Comparison of ENCODE assay signal across 29 cellular contexts in the genomic region with DNA sequence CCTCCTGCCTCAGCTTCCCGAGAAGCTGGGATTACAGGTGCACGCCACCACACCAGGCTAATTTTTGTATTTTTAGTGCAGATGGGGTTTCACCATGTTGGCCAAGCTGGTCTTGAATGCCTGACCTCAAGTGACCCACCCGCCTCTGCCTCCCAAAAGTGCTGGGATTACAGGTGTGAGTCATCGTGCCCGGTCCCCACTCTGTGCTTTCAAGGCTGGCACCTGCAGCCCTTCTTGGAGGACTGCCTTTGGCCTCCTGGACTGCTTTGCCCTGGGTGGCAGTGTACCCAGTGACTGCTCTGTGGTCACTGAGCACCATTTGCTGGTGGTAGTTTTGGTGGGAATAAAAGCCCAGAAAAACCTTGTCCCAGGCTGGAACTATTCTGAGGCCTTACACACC. TPM values are rescaled to one million over a fixed set of nuclear protein-coding genes. Genes with fewer than 3 reads are reported as not detected.
DNase-seq lines count a peak whose midpoint lies in the region; ATAC-seq, FAIRE-seq and TF ChIP-seq lines count a peak whose summit lies in the region.
"Had no signal": no experiment of that assay in that cellular context is flagged by ENCODE, and none has a peak within 500 bp of the region (broad histone marks: within the 10 kb centered on the region; RNA-seq: fewer than 3 reads in every experiment).

No MANE protein-coding gene starts in this region.

- no peaks in the 10 kb centered on the region for H4K20me1 ChIP-seq in HepG2 (ENCODE audit: insufficient read depth, low read length)
- H4K20me1 ChIP-seq: BLaER1 had no signal

- H3K9me3 ChIP-seq in HepG2 (ENCODE audit: low read length) (no peaks in the 10 kb centered on the region), right lobe of liver (no peaks in the 10 kb centered on the region), RWPE2 (ENCODE audit: severe bottlenecking) (no peaks in the 10 kb centered on the region), esophagus (ENCODE audit: control insufficient read depth in 2 of 2, insufficient read depth in 1 of 2, low read depth in 1 of 2, low read length in 1 of 2) (no peaks in the 10 kb centered on the region)
- H3K9me3 ChIP-seq: A549, BE2C, BLaER1 had no signal

- 95% methylated on average over 5 of the region's 5 CpGs for WGBS in HepG2 (ENCODE audit: low lambda C conversion rate)
- 88% methylated on average over 3 of the region's 5 CpGs for WGBS in right lobe of liver (ENCODE audit: insufficient coverage, low coverage, low lambda C conversion rate, missing lambda C conversion rate)
- WGBS in esophagus, 2 donors: 85 to 89% methylated on average over 5 of the region's 5 CpGs

- H3K4me3 ChIP-seq in HepG2 (replicated peaks in 1 of 3; ENCODE audit: insufficient read depth in 1 of 3, low read depth in 2 of 3, low read length in 3 of 3) (no peak overlapping the region), right lobe of liver (no peak overlapping the region), RWPE2 (ENCODE audit: severe bottlenecking) (no peak overlapping the region), esophagus (ENCODE audit: low read depth in 1 of 2, low read length in 2 of 2) (no peak overlapping the region)
- H3K4me3 ChIP-seq: A549, BLaER1, GM12878 had no signal

- H3K9me3 Mint-ChIP-seq in dendritic cell treated with granulocyte-macrophage colony-stimulating factor and Interleukin-4, amounts not matched to agents 40 ng/mL and 50 ng/mL, for 4 days: no peaks in the 10 kb centered on the region
- H3K9me3 Mint-ChIP-seq in activated T-cell treated with anti-CD3 and anti-CD28 coated beads, Interleukin-2, amount 50 U/mL, for 72 hours: no peaks in the 10 kb centered on the region
- H3K9me3 Mint-ChIP-seq: CD4-positive, alpha-beta memory T cell; CD4-positive, CD25-positive, alpha-beta regulatory T cell; CD8-positive, alpha-beta memory T cell had no signal

- H3K36me3 Mint-ChIP-seq in dendritic cell treated with granulocyte-macrophage colony-stimulating factor and Interleukin-4, amounts not matched to agents 40 ng/mL and 50 ng/mL, for 4 days (ENCODE audit: low read depth): peaks cover 30% of the 10 kb centered on the region
- peaks cover 5 to 9% of the 10 kb centered on the region in 2 donors for H3K36me3 Mint-ChIP-seq in activated T-cell treated with anti-CD3 and anti-CD28 coated beads, Interleukin-2, amount 50 U/mL, for 72 hours (ENCODE audit: insufficient read depth in 2 of 2)

- no peak for DNase-seq in HepG2 (ENCODE audit: low spot score)
- no peak for DNase-seq in right lobe of liver
- peak; percentile 56 for DNase-seq in RWPE2 (ENCODE audit: low spot score)
- DNase-seq in effector CD4-positive, alpha-beta T cell: no peak
- DNase-seq in activated T-cell treated with anti-CD3 and anti-CD28 coated beads, Interleukin-2, amount 50 U/mL, for 72 hours: no peak
- no peak for DNase-seq in amygdala (lab: John Stamatoyannopoulos, UW)
- DNase-seq: BE2C; C1 segment of cervical spinal cord; CD4-positive, alpha-beta memory T cell; CD4-positive, CD25-positive, alpha-beta regulatory T cell; CD8-positive, alpha-beta memory T cell; COR-L47; DMS 273 treated with DMSO at 0.1 percent for 48 hours; DMS153; DMS53; DMS79; DND-41; EL; GDM1 had no signal

- H3K4me3 Mint-ChIP-seq in dendritic cell treated with granulocyte-macrophage colony-stimulating factor and Interleukin-4, amounts not matched to agents 40 ng/mL and 50 ng/mL, for 4 days: no peak overlapping the region
- no peak overlapping the region for H3K4me3 Mint-ChIP-seq in activated T-cell treated with anti-CD3 and anti-CD28 coated beads, Interleukin-2, amount 50 U/mL, for 72 hours
- H3K4me3 Mint-ChIP-seq: CD14-positive monocyte; CD4-positive, CD25-positive, alpha-beta regulatory T cell; CD8-positive, alpha-beta memory T cell had no signal

- TF ChIP-seq RAD21 in HepG2 (CRISPR knock-in tag; IDR thresholded peaks at IDR 0.05): no peak

- H3K4me2 ChIP-seq in HepG2 (ENCODE audit: low read depth, low read length): no peak overlapping the region
- H3K4me2 ChIP-seq: A549 had no signal

- no peaks in the 10 kb centered on the region for H3K79me2 ChIP-seq in HepG2 (ENCODE audit: insufficient read depth, low read length)

- TF ChIP-seq EP300 in HepG2 (IDR thresholded peaks at IDR 0.05; ENCODE audit: low read depth in 2 of 2, low read length in 2 of 2) (no peak), HepG2 (CRISPR knock-in tag; IDR thresholded peaks at IDR 0.05; ENCODE audit: borderline replicate concordance) (no peak)

- ATAC-seq in HepG2 (no peak), right lobe of liver (no peak), RWPE2 (ENCODE audit: low read depth) (no peak)
- ATAC-seq in activated T-cell treated with anti-CD3 and anti-CD28 coated beads, Interleukin-2, amount 50 U/mL, for 72 hours (replicated peaks in 1 of 2): no peak
- ATAC-seq: A549, GM12878 had no signal

- peaks cover 26 to 28% of the 10 kb centered on the region in 2 experiments for H3K36me3 ChIP-seq in HepG2 (replicated peaks in 1 of 2; ENCODE audit: control insufficient read depth in 1 of 2, insufficient read depth in 2 of 2, low read length in 2 of 2)
- H3K36me3 ChIP-seq in right lobe of liver: peaks cover 0 to 15% (median 8%) of the 10 kb centered on the region in 4 donors
- H3K36me3 ChIP-seq in RWPE2 (ENCODE audit: low read depth): peaks cover 30% of the 10 kb centered on the region
- peaks cover 12 to 26% of the 10 kb centered on the region in 2 donors for H3K36me3 ChIP-seq in esophagus (ENCODE audit: control insufficient read depth in 2 of 2, insufficient read depth in 2 of 2, low read length in 1 of 2)
- H3K36me3 ChIP-seq: BE2C had no signal

- no peak overlapping the region for H3K9ac ChIP-seq in HepG2 (ENCODE audit: insufficient read depth, low read depth, low read length)

- in situ Hi-C loops in HepG2 (cut with HindIII; ENCODE audit: extremely low pct_ligation_motif_present, low pct_unique_long_range_greater_than_20kb): no loop called here

- POLR2A ChIA-PET in HepG2 (lab: Yijun Ruan, JAX): interaction anchor here (0.7 to 1.7 kb wide), 4 partner anchors 14 to 44 kb away, joined by 3 to 11 read pairs (median 5); a partner anchor contains a TSS

- no peaks in the 10 kb centered on the region for H3K27me3 Mint-ChIP-seq in dendritic cell treated with granulocyte-macrophage colony-stimulating factor and Interleukin-4, amounts not matched to agents 40 ng/mL and 50 ng/mL, for 4 days
- peaks cover 6% of the 10 kb centered on the region for H3K27me3 Mint-ChIP-seq in activated T-cell treated with anti-CD3 and anti-CD28 coated beads, Interleukin-2, amount 50 U/mL, for 72 hours (ENCODE audit: low read depth)
- H3K27me3 Mint-ChIP-seq: CD4-positive, alpha-beta memory T cell; CD4-positive, CD25-positive, alpha-beta regulatory T cell had no signal

- BruUV-seq in HepG2 (replicated peaks; lab: Mats Ljungman, UMichigan): no TSS peak

- TF ChIP-seq CTCF in HepG2 (CRISPR knock-in tag; IDR thresholded peaks at IDR 0.05) (no peak), right lobe of liver (IDR thresholded peaks at IDR 0.05) (no peak), RWPE2 (IDR thresholded peaks at IDR 0.05; ENCODE audit: poor library complexity, severe bottlenecking) (no peak)

- peak overlapping the region; percentile 23 for H3K27ac Mint-ChIP-seq in dendritic cell treated with granulocyte-macrophage colony-stimulating factor and Interleukin-4, amounts not matched to agents 40 ng/mL and 50 ng/mL, for 4 days
- H3K27ac Mint-ChIP-seq in activated T-cell treated with anti-CD3 and anti-CD28 coated beads, Interleukin-2, amount 50 U/mL, for 72 hours: no peak overlapping the region

- H3K27me3 ChIP-seq in HepG2 (ENCODE audit: control insufficient read depth in 1 of 2, insufficient read depth in 2 of 2, low read length in 2 of 2): no peaks in the 10 kb centered on the region
- no peaks in the 10 kb centered on the region for H3K27me3 ChIP-seq in right lobe of liver
- no peaks in the 10 kb centered on the region for H3K27me3 ChIP-seq in RWPE2 (ENCODE audit: insufficient read depth, poor library complexity, severe bottlenecking)
- H3K27me3 ChIP-seq in esophagus (ENCODE audit: control insufficient read depth in 1 of 2, insufficient read depth in 2 of 2, low read length in 2 of 2): no peaks in the 10 kb centered on the region
- H3K27me3 ChIP-seq: BE2C, BLaER1 had no signal

- FAIRE-seq in HepG2 (lab: Jason Lieb, UNC): no peak
- FAIRE-seq: A549, GM12878, GM12892, GM18507 had no signal

- no peak for TF ChIP-seq POLR2A in HepG2 (IDR thresholded peaks at IDR 0.05; ENCODE audit: insufficient read depth in 1 of 2, low read depth in 2 of 2, low read length in 2 of 2)
- TF ChIP-seq POLR2A in right lobe of liver (IDR thresholded peaks at IDR 0.05): no peak

- intact Hi-C loops in HepG2 (cut with micrococcal nuclease; ENCODE audit: unreplicated experiment): no loop called here
- intact Hi-C loops in right lobe of liver (cut with DNase I): no loop called here
- intact Hi-C loops in dendritic cell treated with granulocyte-macrophage colony-stimulating factor and Interleukin-4, amounts not matched to agents 40 ng/mL and 50 ng/mL, for 4 days (cut with micrococcal nuclease): no loop called here

- CTCF ChIA-PET in HepG2 (lab: Yijun Ruan, JAX; ENCODE audit: low intra/inter-chr PET ratio, low total read pairs): no interaction called here

- peaks cover 31% of the 10 kb centered on the region for H3K4me1 Mint-ChIP-seq in dendritic cell treated with granulocyte-macrophage colony-stimulating factor and Interleukin-4, amounts not matched to agents 40 ng/mL and 50 ng/mL, for 4 days (ENCODE audit: low read depth)
- peaks cover 51% of the 10 kb centered on the region for H3K4me1 Mint-ChIP-seq in activated T-cell treated with anti-CD3 and anti-CD28 coated beads, Interleukin-2, amount 50 U/mL, for 72 hours (ENCODE audit: low read depth)

- no peak overlapping the region for H3K27ac ChIP-seq in HepG2 (ENCODE audit: extremely low read length, insufficient read depth, low read length)
- H3K27ac ChIP-seq in right lobe of liver: no peak overlapping the region
- H3K27ac ChIP-seq in RWPE2 (ENCODE audit: poor library complexity, severe bottlenecking): no peak overlapping the region
- H3K27ac ChIP-seq in esophagus (ENCODE audit: low read depth in 2 of 2, low read length in 1 of 2): peak overlapping the region; percentile 27 to 47
- H3K27ac ChIP-seq: 22Rv1, A549, BLaER1 had no signal

- H3K4me1 ChIP-seq in HepG2 (ENCODE audit: insufficient read depth, low read length) (peaks cover 9% of the 10 kb centered on the region), right lobe of liver (peaks cover 0 to 19% (median 4%) of the 10 kb centered on the region in 4 donors), RWPE2 (ENCODE audit: insufficient read depth, poor library complexity, severe bottlenecking) (peaks cover 13% of the 10 kb centered on the region), esophagus (ENCODE audit: control insufficient read depth in 2 of 2, insufficient read depth in 2 of 2, low read length in 1 of 2) (peaks cover 0 to 16% of the 10 kb centered on the region in 2 donors)
- H3K4me1 ChIP-seq: A549, BE2C had no signal

- H2AFZ ChIP-seq in HepG2 (ENCODE audit: low read length): no peak overlapping the region

RNA-seq across cellular contexts. Expression of a gene that starts 12.6 kb away (rescaled TPM):
- total RNA-seq in HepG2 (2016; rRNA removed; fragmentation: Illumina TruSeq; extraction: Trizol) (46.3 and 60.8 TPM in 2 replicates), right lobe of liver (10 to 100 TPM; 49.1 to 89.3 (median 60.1) TPM)
- 11.6 and 11.9 TPM in 2 replicates for total RNA-seq in HepG2 (2016; cell fraction: cytosol; rRNA removed; fragmentation: Illumina TruSeq; extraction: Trizol; ENCODE audit: low read depth)
- 42.0 and 55.8 TPM in 2 replicates for total RNA-seq in HepG2 (2016; cell fraction: insoluble cytoplasmic fraction; rRNA removed; fragmentation: Illumina TruSeq; extraction: Trizol)
- total RNA-seq in HepG2 (2016; cell fraction: membrane; rRNA removed; fragmentation: Illumina TruSeq; extraction: Trizol): 12.0 and 12.3 TPM in 2 replicates
- 49.1 and 52.1 TPM in 2 replicates for total RNA-seq in HepG2 (2016; cell fraction: nucleus; rRNA removed; fragmentation: Illumina TruSeq; extraction: Trizol)
- polyA plus RNA-seq in HepG2 (2011; rRNA removed) (49.8 and 52.2 TPM in 2 replicates), esophagus (10 to 100 TPM; 92.6 to 97.6 TPM)
- polyA plus RNA-seq in HepG2 (2011; cell fraction: cytosol; rRNA removed): 67.8 and 85.2 TPM in 2 replicates
- polyA plus RNA-seq in HepG2 (2011; cell fraction: nucleus; rRNA removed): 332 and 353 TPM in 2 replicates
- 61.8 and 63.4 TPM in 2 replicates for polyA plus RNA-seq in HepG2 (2012)
- polyA plus RNA-seq in HepG2 (2016; cell fraction: cytosol; fragmentation: Illumina TruSeq; extraction: Trizol; ENCODE audit: low read depth): 5.3 and 7.0 TPM in 2 replicates
- polyA plus RNA-seq in HepG2 (2016; cell fraction: insoluble cytoplasmic fraction; fragmentation: Illumina TruSeq; extraction: Trizol; ENCODE audit: low read depth): 57.6 and 62.6 TPM in 2 replicates
- 8.9 and 12.3 TPM in 2 replicates for polyA plus RNA-seq in HepG2 (2016; cell fraction: membrane; fragmentation: Illumina TruSeq; extraction: Trizol; ENCODE audit: low read depth)
- polyA plus RNA-seq in HepG2 (2016; cell fraction: nucleus; fragmentation: Illumina TruSeq; extraction: Trizol; ENCODE audit: insufficient read depth, low read depth): 109 and 114 TPM in 2 replicates
- 61.8 and 172 TPM in 2 replicates for polyA minus RNA-seq in HepG2 (2011; rRNA and poly(A)+ RNA removed; ENCODE audit: low replicate concordance)
- polyA minus RNA-seq in HepG2 (2011; cell fraction: cytosol; rRNA and poly(A)+ RNA removed): 39.8 and 45.8 TPM in 2 replicates
- 57.2 and 59.4 TPM in 2 replicates for polyA minus RNA-seq in HepG2 (2011; cell fraction: nucleus; rRNA and poly(A)+ RNA removed)
- total RNA-seq in activated T-cell treated with anti-CD3 and anti-CD28 coated beads, Interleukin-2, amount 50 U/mL, for 72 hours: 10 to 100 TPM; 28.5 to 29.0 TPM

RNA-seq across cellular contexts. Expression of a gene that starts 12.7 kb away (rescaled TPM):
- 61.6 and 64.5 TPM in 2 replicates for total RNA-seq in HepG2 (2016; rRNA removed; fragmentation: Illumina TruSeq; extraction: Trizol)
- total RNA-seq in HepG2 (2016; cell fraction: cytosol; rRNA removed; fragmentation: Illumina TruSeq; extraction: Trizol; ENCODE audit: low read depth): 2.7 and 3.4 TPM in 2 replicates
- total RNA-seq in HepG2 (2016; cell fraction: insoluble cytoplasmic fraction; rRNA removed; fragmentation: Illumina TruSeq; extraction: Trizol): 58.5 and 62.7 TPM in 2 replicates
- total RNA-seq in HepG2 (2016; cell fraction: membrane; rRNA removed; fragmentation: Illumina TruSeq; extraction: Trizol): 11.3 and 12.5 TPM in 2 replicates
- 38.6 and 43.3 TPM in 2 replicates for total RNA-seq in HepG2 (2016; cell fraction: nucleus; rRNA removed; fragmentation: Illumina TruSeq; extraction: Trizol)
- polyA plus RNA-seq in HepG2 (2011; rRNA removed): 24.5 and 33.8 TPM in 2 replicates
- polyA plus RNA-seq in HepG2 (2011; cell fraction: cytosol; rRNA removed): 19.8 and 21.2 TPM in 2 replicates
- polyA plus RNA-seq in HepG2 (2011; cell fraction: nucleus; rRNA removed): 82.1 and 94.5 TPM in 2 replicates
- polyA plus RNA-seq in HepG2 (2012): 28.7 and 29.6 TPM in 2 replicates
- 1.9 and 2.1 TPM in 2 replicates for polyA plus RNA-seq in HepG2 (2016; cell fraction: cytosol; fragmentation: Illumina TruSeq; extraction: Trizol; ENCODE audit: low read depth)
- polyA plus RNA-seq in HepG2 (2016; cell fraction: insoluble cytoplasmic fraction; fragmentation: Illumina TruSeq; extraction: Trizol; ENCODE audit: low read depth): 38.5 and 40.4 TPM in 2 replicates
- polyA plus RNA-seq in HepG2 (2016; cell fraction: membrane; fragmentation: Illumina TruSeq; extraction: Trizol; ENCODE audit: low read depth): 3.8 and 5.1 TPM in 2 replicates
- polyA plus RNA-seq in HepG2 (2016; cell fraction: nucleus; fragmentation: Illumina TruSeq; extraction: Trizol; ENCODE audit: insufficient read depth, low read depth): 39.2 and 41.4 TPM in 2 replicates
- polyA minus RNA-seq in HepG2 (2011; rRNA and poly(A)+ RNA removed; ENCODE audit: low replicate concordance): 80.1 and 104 TPM in 2 replicates
- 32.3 and 42.1 TPM in 2 replicates for polyA minus RNA-seq in HepG2 (2011; cell fraction: cytosol; rRNA and poly(A)+ RNA removed)
- polyA minus RNA-seq in HepG2 (2011; cell fraction: nucleus; rRNA and poly(A)+ RNA removed): 65.5 and 77.8 TPM in 2 replicates
- 10 to 100 TPM in 4 of 6 experiments, 1 to 10 TPM in 2; 8.2 to 15.3 (median 11.4) TPM for total RNA-seq in right lobe of liver
- 10 to 100 TPM in 1 of 2 donors, 1 to 10 TPM in 1; 9.3 to 10.8 TPM for polyA plus RNA-seq in esophagus
- 10 to 100 TPM; 31.7 to 34.0 TPM for total RNA-seq in activated T-cell treated with anti-CD3 and anti-CD28 coated beads, Interleukin-2, amount 50 U/mL, for 72 hours

RNA-seq across cellular contexts. Expression of a gene that starts 15.6 kb away (rescaled TPM):
- total RNA-seq in HepG2 (2016; rRNA removed; fragmentation: Illumina TruSeq; extraction: Trizol) (31.2 and 57.9 TPM in 2 replicates), right lobe of liver (10 to 100 TPM; 11.5 to 28.3 (median 15.2) TPM)
- 53.1 and 55.5 TPM in 2 replicates for total RNA-seq in HepG2 (2016; cell fraction: cytosol; rRNA removed; fragmentation: Illumina TruSeq; extraction: Trizol; ENCODE audit: low read depth)
- total RNA-seq in HepG2 (2016; cell fraction: insoluble cytoplasmic fraction; rRNA removed; fragmentation: Illumina TruSeq; extraction: Trizol): 28.7 and 55.2 TPM in 2 replicates
- total RNA-seq in HepG2 (2016; cell fraction: membrane; rRNA removed; fragmentation: Illumina TruSeq; extraction: Trizol): 39.6 and 50.8 TPM in 2 replicates
- total RNA-seq in HepG2 (2016; cell fraction: nucleus; rRNA removed; fragmentation: Illumina TruSeq; extraction: Trizol): 73.3 and 76.1 TPM in 2 replicates
- polyA plus RNA-seq in HepG2 (2011; rRNA removed) (90.8 and 111 TPM in 2 replicates), esophagus (100 to 1,000 TPM; 117 to 135 TPM)
- polyA plus RNA-seq in HepG2 (2011; cell fraction: cytosol; rRNA removed): 39.6 and 61.4 TPM in 2 replicates
- polyA plus RNA-seq in HepG2 (2011; cell fraction: nucleus; rRNA removed): 727 and 889 TPM in 2 replicates
- polyA plus RNA-seq in HepG2 (2012): 57.8 and 65.9 TPM in 2 replicates
- polyA plus RNA-seq in HepG2 (2016; cell fraction: cytosol; fragmentation: Illumina TruSeq; extraction: Trizol; ENCODE audit: low read depth): 23.3 and 25.5 TPM in 2 replicates
- 26.2 and 35.5 TPM in 2 replicates for polyA plus RNA-seq in HepG2 (2016; cell fraction: insoluble cytoplasmic fraction; fragmentation: Illumina TruSeq; extraction: Trizol; ENCODE audit: low read depth)
- polyA plus RNA-seq in HepG2 (2016; cell fraction: membrane; fragmentation: Illumina TruSeq; extraction: Trizol; ENCODE audit: low read depth): 26.4 and 35.2 TPM in 2 replicates
- 187 and 194 TPM in 2 replicates for polyA plus RNA-seq in HepG2 (2016; cell fraction: nucleus; fragmentation: Illumina TruSeq; extraction: Trizol; ENCODE audit: insufficient read depth, low read depth)
- 110 and 204 TPM in 2 replicates for polyA minus RNA-seq in HepG2 (2011; rRNA and poly(A)+ RNA removed; ENCODE audit: low replicate concordance)
- polyA minus RNA-seq in HepG2 (2011; cell fraction: cytosol; rRNA and poly(A)+ RNA removed): 28.8 and 31.7 TPM in 2 replicates
- polyA minus RNA-seq in HepG2 (2011; cell fraction: nucleus; rRNA and poly(A)+ RNA removed): 149 and 154 TPM in 2 replicates
- 10 to 100 TPM; 53.8 to 56.2 TPM for total RNA-seq in activated T-cell treated with anti-CD3 and anti-CD28 coated beads, Interleukin-2, amount 50 U/mL, for 72 hours

RNA-seq across cellular contexts. Expression of a gene that starts 20.8 kb away (rescaled TPM):
- total RNA-seq in HepG2 (2016; rRNA removed; fragmentation: Illumina TruSeq; extraction: Trizol): 22.4 and 35.8 TPM in 2 replicates
- total RNA-seq in HepG2 (2016; cell fraction: cytosol; rRNA removed; fragmentation: Illumina TruSeq; extraction: Trizol; ENCODE audit: low read depth): 7.4 and 8.6 TPM in 2 replicates
- 25.0 and 33.5 TPM in 2 replicates for total RNA-seq in HepG2 (2016; cell fraction: insoluble cytoplasmic fraction; rRNA removed; fragmentation: Illumina TruSeq; extraction: Trizol)
- 10.2 and 11.5 TPM in 2 replicates for total RNA-seq in HepG2 (2016; cell fraction: membrane; rRNA removed; fragmentation: Illumina TruSeq; extraction: Trizol)
- total RNA-seq in HepG2 (2016; cell fraction: nucleus; rRNA removed; fragmentation: Illumina TruSeq; extraction: Trizol): 35.1 and 36.7 TPM in 2 replicates
- polyA plus RNA-seq in HepG2 (2011; rRNA removed): 110 and 143 TPM in 2 replicates
- 88.2 and 112 TPM in 2 replicates for polyA plus RNA-seq in HepG2 (2011; cell fraction: cytosol; rRNA removed)
- polyA plus RNA-seq in HepG2 (2011; cell fraction: nucleus; rRNA removed): 47.6 and 66.7 TPM in 2 replicates
- 94.8 and 120 TPM in 2 replicates for polyA plus RNA-seq in HepG2 (2012)
- polyA plus RNA-seq in HepG2 (2016; cell fraction: cytosol; fragmentation: Illumina TruSeq; extraction: Trizol; ENCODE audit: low read depth): 15.9 and 18.8 TPM in 2 replicates
- polyA plus RNA-seq in HepG2 (2016; cell fraction: insoluble cytoplasmic fraction; fragmentation: Illumina TruSeq; extraction: Trizol; ENCODE audit: low read depth): 56.4 and 59.4 TPM in 2 replicates
- polyA plus RNA-seq in HepG2 (2016; cell fraction: membrane; fragmentation: Illumina TruSeq; extraction: Trizol; ENCODE audit: low read depth): 21.0 and 22.1 TPM in 2 replicates
- 101 TPM in 2 replicates for polyA plus RNA-seq in HepG2 (2016; cell fraction: nucleus; fragmentation: Illumina TruSeq; extraction: Trizol; ENCODE audit: insufficient read depth, low read depth)
- 15.9 and 85.1 TPM in 2 replicates for polyA minus RNA-seq in HepG2 (2011; rRNA and poly(A)+ RNA removed; ENCODE audit: low replicate concordance)
- 34.0 and 49.4 TPM in 2 replicates for polyA minus RNA-seq in HepG2 (2011; cell fraction: cytosol; rRNA and poly(A)+ RNA removed)
- polyA minus RNA-seq in HepG2 (2011; cell fraction: nucleus; rRNA and poly(A)+ RNA removed): 21.4 and 33.2 TPM in 2 replicates
- 100 to 1,000 TPM; 118 to 219 (median 196) TPM for total RNA-seq in right lobe of liver
- polyA plus RNA-seq in esophagus: 10 to 100 TPM; 24.3 TPM
- total RNA-seq in activated T-cell treated with anti-CD3 and anti-CD28 coated beads, Interleukin-2, amount 50 U/mL, for 72 hours: 10 to 100 TPM; 11.6 to 12.9 TPM
- total RNA-seq: A172 had no signal

RNA-seq across cellular contexts. Expression of a gene that starts 22.9 kb away (rescaled TPM):
- total RNA-seq in HepG2 (2016; rRNA removed; fragmentation: Illumina TruSeq; extraction: Trizol) (1.4 and 6.9 TPM in 2 replicates), right lobe of liver (1 to 10 TPM; 1.8 to 5.8 (median 3.5) TPM)
- 0.40 and 0.44 TPM in 2 replicates for total RNA-seq in HepG2 (2016; cell fraction: cytosol; rRNA removed; fragmentation: Illumina TruSeq; extraction: Trizol; ENCODE audit: low read depth)
- total RNA-seq in HepG2 (2016; cell fraction: insoluble cytoplasmic fraction; rRNA removed; fragmentation: Illumina TruSeq; extraction: Trizol): 1.7 and 7.1 TPM in 2 replicates
- 0.93 and 1.2 TPM in 2 replicates for total RNA-seq in HepG2 (2016; cell fraction: membrane; rRNA removed; fragmentation: Illumina TruSeq; extraction: Trizol)
- 10.5 and 12.4 TPM in 2 replicates for total RNA-seq in HepG2 (2016; cell fraction: nucleus; rRNA removed; fragmentation: Illumina TruSeq; extraction: Trizol)
- polyA plus RNA-seq in HepG2 (2011; rRNA removed) (3.9 and 6.1 TPM in 2 replicates), esophagus (10 to 100 TPM; 11.6 to 30.4 TPM)
- 0.65 and 1.5 TPM in 2 replicates for polyA plus RNA-seq in HepG2 (2011; cell fraction: cytosol; rRNA removed)
- 94.5 and 110 TPM in 2 replicates for polyA plus RNA-seq in HepG2 (2011; cell fraction: nucleus; rRNA removed)
- 4.0 and 7.4 TPM in 2 replicates for polyA plus RNA-seq in HepG2 (2012)
- polyA plus RNA-seq in HepG2 (2016; cell fraction: cytosol; fragmentation: Illumina TruSeq; extraction: Trizol; ENCODE audit: low read depth): 0.31 and 0.36 TPM in 2 replicates
- 1.1 and 1.5 TPM in 2 replicates for polyA plus RNA-seq in HepG2 (2016; cell fraction: insoluble cytoplasmic fraction; fragmentation: Illumina TruSeq; extraction: Trizol; ENCODE audit: low read depth)
- 0.33 and 0.39 TPM in 2 replicates for polyA plus RNA-seq in HepG2 (2016; cell fraction: membrane; fragmentation: Illumina TruSeq; extraction: Trizol; ENCODE audit: low read depth)
- polyA plus RNA-seq in HepG2 (2016; cell fraction: nucleus; fragmentation: Illumina TruSeq; extraction: Trizol; ENCODE audit: insufficient read depth, low read depth): 19.7 and 20.2 TPM in 2 replicates
- 7.7 and 12.0 TPM in 2 replicates for polyA minus RNA-seq in HepG2 (2011; rRNA and poly(A)+ RNA removed; ENCODE audit: low replicate concordance)
- 1.2 TPM in 2 replicates for polyA minus RNA-seq in HepG2 (2011; cell fraction: cytosol; rRNA and poly(A)+ RNA removed)
- 40.7 and 44.3 TPM in 2 replicates for polyA minus RNA-seq in HepG2 (2011; cell fraction: nucleus; rRNA and poly(A)+ RNA removed)
- total RNA-seq in activated T-cell treated with anti-CD3 and anti-CD28 coated beads, Interleukin-2, amount 50 U/mL, for 72 hours: 10 to 100 TPM; 21.5 to 23.4 TPM

Comparison
In these comparisons a context has a peak if more than half of its experiments do, and no peak if none do; other contexts are left out.
1. H3K27ac ChIP-seq: peak in esophagus (2 of 2); none in HepG2 (single experiment), right lobe of liver (0 of 3) and RWPE2 (single experiment).